8 cellular contexts compared by ENCODE assay signal in genomic region chr1:33182452-33182851, GRCh38. TPM values are rescaled to one million over a fixed set of nuclear protein-coding genes. Genes with fewer than 3 reads are reported as not detected.
DNase-seq lines count a peak whose midpoint lies in the region; ATAC-seq, FAIRE-seq and TF ChIP-seq lines count a peak whose summit lies in the region.

No MANE protein-coding gene starts in this region.

- H3K9me3 Mint-ChIP-seq in activated naive CD4-positive, alpha-beta T cell treated with anti-CD3 and anti-CD28 coated beads, Interleukin-2, amount 50 U/mL, for 24 hours: no peaks in the 10 kb centered on the region

- H3K27ac ChIP-seq in small intestine (ENCODE audit: low read depth in 1 of 2, low read length in 1 of 2): no peak overlapping the region

- TF ChIP-seq CTCF in foreskin fibroblast (IDR thresholded peaks at IDR 0.05; ENCODE audit: low read depth, low read length): no peak

- no peak overlapping the region for H3K27ac Mint-ChIP-seq in activated naive CD4-positive, alpha-beta T cell treated with anti-CD3 and anti-CD28 coated beads, Interleukin-2, amount 50 U/mL, for 24 hours

- peak overlapping the region; percentile 91 for H3K4me3 Mint-ChIP-seq in activated naive CD4-positive, alpha-beta T cell treated with anti-CD3 and anti-CD28 coated beads, Interleukin-2, amount 50 U/mL, for 24 hours

- H3K9me3 ChIP-seq in small intestine (ENCODE audit: control insufficient read depth, low read depth): no peaks in the 10 kb centered on the region

- peaks cover 2% of the 10 kb centered on the region for H3K27me3 Mint-ChIP-seq in activated naive CD4-positive, alpha-beta T cell treated with anti-CD3 and anti-CD28 coated beads, Interleukin-2, amount 50 U/mL, for 24 hours

- 34 to 43% (median 36%) methylated on average over 4 of the region's 4 CpGs for WGBS in small intestine, 3 donors

- H3K36me3 ChIP-seq in small intestine (ENCODE audit: control insufficient read depth in 2 of 2, insufficient read depth in 2 of 2, low read length in 2 of 2): no peaks in the 10 kb centered on the region

- no peaks in the 10 kb centered on the region for H3K4me1 ChIP-seq in small intestine (ENCODE audit: control insufficient read depth in 2 of 2, insufficient read depth in 1 of 2, low read depth in 1 of 2, low read length in 1 of 2)

- ATAC-seq in GM19455 (IDR thresholded peaks at IDR 0.05; ENCODE audit: unreplicated experiment) (no peak), GM18502 (IDR thresholded peaks at IDR 0.05; ENCODE audit: poor library complexity, unreplicated experiment) (no peak)

- no peak for DNase-seq in activated naive CD4-positive, alpha-beta T cell treated with Interleukin-2 at 50 U/mL for 16 hours
- DNase-seq in SW480 (ENCODE audit: low spot score) (peak; percentile 9), foreskin fibroblast (peak; percentile 41 to 66), small intestine (peak; percentile 19)
- DNase-seq in activated CD4-positive, CD25-positive, alpha-beta regulatory T cell (lab: John Stamatoyannopoulos, UW): no peak

- FAIRE-seq in small intestine (lab: Jason Lieb, UNC): no peak

- H3K4me3 ChIP-seq in foreskin fibroblast (ENCODE audit: low read depth in 1 of 2, low read length in 2 of 2) (peak overlapping the region; percentile 70 to 79), small intestine (ENCODE audit: low read depth in 1 of 2, low read length in 2 of 2) (no peak overlapping the region)

- no peaks in the 10 kb centered on the region for H3K27me3 ChIP-seq in small intestine (ENCODE audit: control insufficient read depth in 2 of 2, insufficient read depth in 2 of 2, low read length in 2 of 2)

- H3K4me1 Mint-ChIP-seq in activated naive CD4-positive, alpha-beta T cell treated with anti-CD3 and anti-CD28 coated beads, Interleukin-2, amount 50 U/mL, for 24 hours: peaks cover 34% of the 10 kb centered on the region

- H3K36me3 Mint-ChIP-seq in activated naive CD4-positive, alpha-beta T cell treated with anti-CD3 and anti-CD28 coated beads, Interleukin-2, amount 50 U/mL, for 24 hours: no peaks in the 10 kb centered on the region

RNA-seq across cellular contexts. Expression of gene TRIM62, which starts 0.6 kb away (rescaled TPM):
- 1 to 10 TPM; 2.4 to 3.6 (median 2.7) TPM for polyA plus RNA-seq in small intestine

Comparison
In these comparisons a context has a peak if more than half of its experiments do, and no peak if none do; other contexts are left out.
1. DNase-seq: peak in SW480 (single experiment), foreskin fibroblast (2 of 2) and small intestine (single experiment); none in activated naive CD4-positive, alpha-beta T cell treated with Interleukin-2 at 50 U/mL for 16 hours (single experiment) and activated CD4-positive, CD25-positive, alpha-beta regulatory T cell (0 of 4).
2. H3K4me3 ChIP-seq: peak in foreskin fibroblast (2 of 2); none in small intestine (0 of 2).